1 cellular context compared by ENCODE assay signal in genomic region chr4:119977135-119977534, GRCh38.
TF ChIP-seq lines count a peak whose summit lies in the region.

No MANE protein-coding gene starts in this region.

TF ChIP-seq in H1, 55 proteins besides CTCF, POLR2A, EP300 and RAD21 (continued from another document):
- TF ChIP-seq EGR1 (IDR thresholded peaks at IDR 0.05; ENCODE audit: borderline replicate concordance, low read depth, low read length): no peak
- no peak for TF ChIP-seq SIRT6 (IDR thresholded peaks at IDR 0.05; ENCODE audit: low read length)
- TF ChIP-seq RBBP5 (IDR thresholded peaks at IDR 0.05; ENCODE audit: borderline replicate concordance, low read depth, low read length): no peak
